ENCODE assay signal across 1 cellular context in genomic region chr19:19214892-19215291, GRCh38.
TF ChIP-seq lines count a peak whose summit lies in the region.

No MANE protein-coding gene starts in this region.

TF ChIP-seq in HCT116, 20 proteins besides CTCF, POLR2A, EP300 and RAD21:
- no peak for TF ChIP-seq YY1 (IDR thresholded peaks at IDR 0.05; ENCODE audit: extremely low read depth, insufficient replicate concordance, low read depth, low read length)
- TF ChIP-seq REST (IDR thresholded peaks at IDR 0.05; ENCODE audit: low read depth) = peak; percentile 89
